ENCODE assay signal across 34 cellular contexts in genomic region chr9:135550344-135550918, GRCh38. TPM values are rescaled to one million over a fixed set of nuclear protein-coding genes. Genes with fewer than 3 reads are reported as not detected.
"Had no signal": no experiment of that assay in that cellular context is flagged by ENCODE, and none has a peak within 500 bp of the region (broad histone marks: within the 10 kb centered on the region; RNA-seq: fewer than 3 reads in every experiment).

No MANE protein-coding gene starts in this region.

- H3K27me3 ChIP-seq: ascending aorta, breast epithelium, Peyer's patch, SJSA1 had no signal

- H3K4me3 Mint-ChIP-seq: activated CD4-positive, alpha-beta T cell treated with anti-CD3 and anti-CD28 coated beads, Interleukin-2, amount 10 ng/mL, durations not matched to agents 24 days and 14 days; activated CD8-positive, alpha-beta T cell treated with anti-CD3 and anti-CD28 coated beads for 36 hours; activated naive CD4-positive, alpha-beta T cell treated with anti-CD3 and anti-CD28 coated beads, Interleukin-2, amount 50 U/mL, for 24 hours; activated naive CD8-positive, alpha-beta T cell treated with anti-CD3 and anti-CD28 coated beads, Interleukin-2, amount 10 ng/mL, durations not matched to agents 7 days and 5 days; activated T-cell treated with anti-CD3 and anti-CD28 coated beads, Interleukin-2, amount 50 U/mL, for 24 hours; T-helper 1 cell treated with Interleukin-12 subunit alpha and Interleukin-12 subunit beta and Interleukin-4 antibody, amounts not matched to agents 30 μg/mL and 1 μg/mL, for 36 hours; T-helper 2 cell treated with Interferon-gamma antibody and Interleukin-4, amounts not matched to agents 5 μg/mL and 100 μg/mL, for 36 hours had no signal

- H3K4me3 ChIP-seq: ascending aorta, breast epithelium, Peyer's patch, SJSA1 had no signal

- H3K9me3 ChIP-seq: ascending aorta, breast epithelium, Peyer's patch, SJSA1, SK-N-SH had no signal

- H3K27me3 Mint-ChIP-seq: activated CD4-positive, alpha-beta T cell treated with anti-CD3 and anti-CD28 coated beads, Interleukin-2, amount 10 ng/mL, durations not matched to agents 24 days and 14 days; activated CD8-positive, alpha-beta T cell treated with anti-CD3 and anti-CD28 coated beads for 36 hours; activated naive CD4-positive, alpha-beta T cell treated with anti-CD3 and anti-CD28 coated beads, Interleukin-2, amount 50 U/mL, for 24 hours; activated naive CD8-positive, alpha-beta T cell treated with anti-CD3 and anti-CD28 coated beads, Interleukin-2, amount 10 ng/mL, durations not matched to agents 7 days and 5 days had no signal

- H3K9me3 Mint-ChIP-seq: activated CD4-positive, alpha-beta T cell treated with anti-CD3 and anti-CD28 coated beads, Interleukin-2, amount 10 ng/mL, durations not matched to agents 24 days and 14 days; activated CD8-positive, alpha-beta T cell treated with anti-CD3 and anti-CD28 coated beads for 36 hours; activated naive CD4-positive, alpha-beta T cell treated with anti-CD3 and anti-CD28 coated beads, Interleukin-2, amount 50 U/mL, for 24 hours; activated naive CD8-positive, alpha-beta T cell treated with anti-CD3 and anti-CD28 coated beads, Interleukin-2, amount 10 ng/mL, durations not matched to agents 7 days and 5 days; activated T-cell treated with anti-CD3 and anti-CD28 coated beads, Interleukin-2, amount 50 U/mL, for 24 hours; activated T-helper 2 cell treated with anti-CD3 and anti-CD28 coated beads, Interferon-gamma antibody, Interleukin-2, Interleukin-4, amounts not matched to agents 10 μg/mL and 5 μg/mL and 100 μg/mL, durations not matched to agents 14 hours and 24 hours and 36 hours; T-helper 1 cell treated with Interleukin-12 subunit alpha and Interleukin-12 subunit beta and Interleukin-4 antibody, amounts not matched to agents 30 μg/mL and 1 μg/mL, for 36 hours; T-helper 2 cell treated with Interferon-gamma antibody and Interleukin-4, amounts not matched to agents 5 μg/mL and 100 μg/mL, for 36 hours had no signal

- H3K4me1 Mint-ChIP-seq: activated CD4-positive, alpha-beta T cell treated with anti-CD3 and anti-CD28 coated beads, Interleukin-2, amount 10 ng/mL, durations not matched to agents 24 days and 14 days; activated naive CD4-positive, alpha-beta T cell treated with anti-CD3 and anti-CD28 coated beads, Interleukin-2, amount 50 U/mL, for 24 hours; activated naive CD8-positive, alpha-beta T cell treated with anti-CD3 and anti-CD28 coated beads, Interleukin-2, amount 10 ng/mL, durations not matched to agents 7 days and 5 days had no signal

- ATAC-seq: activated CD8-positive, alpha-beta T cell treated with anti-CD3 and anti-CD28 coated beads for 36 hours; PC-3 had no signal

- H3K27ac Mint-ChIP-seq: activated CD4-positive, alpha-beta T cell treated with anti-CD3 and anti-CD28 coated beads, Interleukin-2, amount 10 ng/mL, durations not matched to agents 24 days and 14 days; activated CD8-positive, alpha-beta T cell treated with anti-CD3 and anti-CD28 coated beads for 36 hours; activated naive CD8-positive, alpha-beta T cell treated with anti-CD3 and anti-CD28 coated beads, Interleukin-2, amount 10 ng/mL, durations not matched to agents 7 days and 5 days; activated T-cell treated with anti-CD3 and anti-CD28 coated beads, Interleukin-2, amount 50 U/mL, for 24 hours; activated T-helper 2 cell treated with anti-CD3 and anti-CD28 coated beads, Interferon-gamma antibody, Interleukin-2, Interleukin-4, amounts not matched to agents 10 μg/mL and 5 μg/mL and 100 μg/mL, durations not matched to agents 14 hours and 24 hours and 36 hours; T-helper 1 cell treated with Interleukin-12 subunit alpha and Interleukin-12 subunit beta and Interleukin-4 antibody, amounts not matched to agents 30 μg/mL and 1 μg/mL, for 36 hours; T-helper 2 cell treated with Interferon-gamma antibody and Interleukin-4, amounts not matched to agents 5 μg/mL and 100 μg/mL, for 36 hours had no signal

- H3K36me3 ChIP-seq: ascending aorta, breast epithelium, Peyer's patch, SJSA1 had no signal

- H3K36me3 Mint-ChIP-seq: activated naive CD4-positive, alpha-beta T cell treated with anti-CD3 and anti-CD28 coated beads, Interleukin-2, amount 50 U/mL, for 24 hours; activated naive CD8-positive, alpha-beta T cell treated with anti-CD3 and anti-CD28 coated beads, Interleukin-2, amount 10 ng/mL, durations not matched to agents 7 days and 5 days had no signal

- DNase-seq: activated CD4-positive, alpha-beta T cell treated with anti-CD3 and anti-CD28 coated beads, Interleukin-2, amount 10 ng/mL, durations not matched to agents 24 days and 14 days; activated CD4-positive, alpha-beta T cell treated with anti-CD3 and anti-CD28 coated beads, Interleukin-2, amount 50 U/mL, for 4 hours; activated CD8-positive, alpha-beta T cell treated with anti-CD3 and anti-CD28 coated beads for 36 hours; activated gamma-delta T cell; activated naive CD4-positive, alpha-beta T cell treated with Interleukin-2 at 50 U/mL for 16 hours; activated naive CD8-positive, alpha-beta T cell treated with anti-CD3 and anti-CD28 coated beads, Interleukin-2, amount 10 ng/mL, durations not matched to agents 7 days and 5 days; activated T-cell treated with anti-CD3 and anti-CD28 coated beads, Interleukin-2, amount 50 U/mL, for 24 hours; amygdala; NCI-H1048; NCI-H1105 treated with DMSO at 0.1 percent for 48 hours; NCI-H1436; NCI-H1694; NCI-H1930; NCI-H2081 treated with DMSO at 0.1 percent for 48 hours; NCI-H226; NCI-H446 treated with DMSO at 0.1 percent for 48 hours; NCI-H524; NCI-H69; NCI-H82; NK-92 treated with Interleukin-12 subunit alpha and Interleukin-12 subunit beta, amount 100 ng/mL, for 24 hours; PC-3; Peyer's patch; SHP77 treated with DMSO at 0.1 percent for 48 hours; SK-N-SH had no signal

RNA-seq across cellular contexts. Expression of gene OBP2A, which starts 4.5 kb away (rescaled TPM):
- total RNA-seq: activated CD4-positive, alpha-beta T cell treated with anti-CD3 and anti-CD28 coated beads, Interleukin-2, amount 10 ng/mL, durations not matched to agents 24 days and 14 days; activated CD8-positive, alpha-beta memory T cell treated with anti-CD3 and anti-CD28 coated beads for 36 hours; activated CD8-positive, alpha-beta T cell treated with anti-CD3 and anti-CD28 coated beads for 36 hours; activated naive CD8-positive, alpha-beta T cell treated with anti-CD3 and anti-CD28 coated beads, Interleukin-2, amount 10 ng/mL, durations not matched to agents 7 days and 5 days; activated T-helper 2 cell treated with anti-CD3 and anti-CD28 coated beads, Interferon-gamma antibody, Interleukin-2, Interleukin-4, amounts not matched to agents 10 μg/mL and 5 μg/mL and 100 μg/mL, durations not matched to agents 14 hours and 24 hours and 36 hours; ascending aorta; breast epithelium; cardiac septum; M059J; PC-3; Peyer's patch; SJSA1 had no signal

RNA-seq across cellular contexts. Expression of gene PAEP, which starts 11.1 kb away (rescaled TPM):
- total RNA-seq: activated CD4-positive, alpha-beta T cell treated with anti-CD3 and anti-CD28 coated beads, Interleukin-2, amount 10 ng/mL, durations not matched to agents 24 days and 14 days; activated CD8-positive, alpha-beta memory T cell treated with anti-CD3 and anti-CD28 coated beads for 36 hours; activated CD8-positive, alpha-beta T cell treated with anti-CD3 and anti-CD28 coated beads for 36 hours; activated naive CD8-positive, alpha-beta T cell treated with anti-CD3 and anti-CD28 coated beads, Interleukin-2, amount 10 ng/mL, durations not matched to agents 7 days and 5 days; activated T-helper 2 cell treated with anti-CD3 and anti-CD28 coated beads, Interferon-gamma antibody, Interleukin-2, Interleukin-4, amounts not matched to agents 10 μg/mL and 5 μg/mL and 100 μg/mL, durations not matched to agents 14 hours and 24 hours and 36 hours; ascending aorta; breast epithelium; cardiac septum; M059J; PC-3; Peyer's patch; SJSA1 had no signal

RNA-seq across cellular contexts. Expression of gene LCN1, which starts 29.2 kb away (rescaled TPM):
- total RNA-seq: activated CD4-positive, alpha-beta T cell treated with anti-CD3 and anti-CD28 coated beads, Interleukin-2, amount 10 ng/mL, durations not matched to agents 24 days and 14 days; activated CD8-positive, alpha-beta memory T cell treated with anti-CD3 and anti-CD28 coated beads for 36 hours; activated CD8-positive, alpha-beta T cell treated with anti-CD3 and anti-CD28 coated beads for 36 hours; activated naive CD8-positive, alpha-beta T cell treated with anti-CD3 and anti-CD28 coated beads, Interleukin-2, amount 10 ng/mL, durations not matched to agents 7 days and 5 days; activated T-helper 2 cell treated with anti-CD3 and anti-CD28 coated beads, Interferon-gamma antibody, Interleukin-2, Interleukin-4, amounts not matched to agents 10 μg/mL and 5 μg/mL and 100 μg/mL, durations not matched to agents 14 hours and 24 hours and 36 hours; ascending aorta; breast epithelium; cardiac septum; M059J; PC-3; Peyer's patch; SJSA1 had no signal
